32 cellular contexts compared by ENCODE assay signal in genomic region chr18:3777719-3778118, GRCh38.
"Had no signal": no experiment of that assay in that cellular context is flagged by ENCODE, and none has a peak within 500 bp of the region (broad histone marks: within the 10 kb centered on the region; RNA-seq: fewer than 3 reads in every experiment).

No MANE protein-coding gene starts in this region.

- ATAC-seq: activated CD8-positive, alpha-beta T cell treated with anti-CD3 and anti-CD28 coated beads for 36 hours; activated naive CD4-positive, alpha-beta T cell treated with anti-CD3 and anti-CD28 coated beads, Interleukin-2, amount 50 U/mL, for 72 hours; activated T-cell treated with anti-CD3 and anti-CD28 coated beads, Interleukin-2, amount 50 U/mL, for 4 hours; activated T-cell treated with anti-CD3 and anti-CD28 coated beads, Interleukin-2, amount 50 U/mL, for 72 hours; activated T-helper 17 cell treated with anti-CD3 and anti-CD28 coated beads, Interleukin-2, amount 50 U/mL, for 72 hours had no signal

- DNase-seq: activated B cell treated with CpG ODN at 0.5 μM for 24 hours; activated CD4-positive, alpha-beta memory T cell treated with anti-CD3 and anti-CD28 coated beads for 36 hours; activated CD4-positive, alpha-beta T cell treated with anti-CD3 and anti-CD28 coated beads for 4 hours; activated CD4-positive, alpha-beta T cell treated with anti-CD3 and anti-CD28 coated beads, Interleukin-2, amount 10 ng/mL, durations not matched to agents 24 days and 14 days; activated CD4-positive, alpha-beta T cell treated with anti-CD3 and anti-CD28 coated beads, Interleukin-2, amount 50 U/mL, for 1 hour; activated CD4-positive, alpha-beta T cell treated with anti-CD3 and anti-CD28 coated beads, Interleukin-2, amount 50 U/mL, for 4 hours; activated CD4-positive, CD25-positive, alpha-beta regulatory T cell treated with anti-CD3 and anti-CD28 coated beads, Interleukin-2, amount 50 U/mL, for 72 hours; activated CD8-positive, alpha-beta memory T cell treated with anti-CD3 and anti-CD28 coated beads, Interleukin-2, amount 50 U/mL, for 4 hours; activated CD8-positive, alpha-beta T cell treated with anti-CD3 and anti-CD28 coated beads for 36 hours; activated effector memory CD4-positive, alpha-beta T cell treated with anti-CD3 and anti-CD28 coated beads, Interleukin-2, amount 50 U/mL, for 16 hours; activated gamma-delta T cell treated with Interleukin-2 at 50 U/mL for 16 hours; activated naive CD4-positive, alpha-beta T cell; activated naive CD4-positive, alpha-beta T cell treated with anti-CD3 and anti-CD28 coated beads for 36 hours; activated naive CD4-positive, alpha-beta T cell treated with anti-CD3 and anti-CD28 coated beads, Interleukin-2, amount 50 U/mL, for 16 hours; activated naive CD8-positive, alpha-beta T cell treated with anti-CD3 and anti-CD28 coated beads for 36 hours; activated T-cell treated with anti-CD3 and anti-CD28 coated beads for 4 hours; activated T-cell treated with anti-CD3 and anti-CD28 coated beads, Interleukin-2, amount 50 U/mL, for 1 hour; activated T-cell treated with anti-CD3 and anti-CD28 coated beads, Interleukin-2, amount 50 U/mL, for 4 hours; activated T-cell treated with anti-CD3 and anti-CD28 coated beads, Interleukin-2, amount 50 U/mL, for 72 hours; adrenal gland; amniotic stem cell; anterior cingulate cortex; caudate nucleus; cerebellar nuclear complex; T-helper 1 cell; T-helper 2 cell; T-helper 9 cell had no signal

- H3K27ac ChIP-seq: adrenal gland, ascending aorta, cardiac muscle cell, VCaP had no signal

- H3K4me3 ChIP-seq: adrenal gland, ascending aorta, cardiac muscle cell had no signal

- H3K27me3 ChIP-seq: adrenal gland, ascending aorta, cardiac muscle cell had no signal
